Comparison of ENCODE assay signal across 8 cellular contexts in genomic region chr19:11535792-11536595, GRCh38. TPM values are rescaled to one million over a fixed set of nuclear protein-coding genes. Genes with fewer than 3 reads are reported as not detected.
DNase-seq lines count a peak whose midpoint lies in the region; ATAC-seq and TF ChIP-seq lines count a peak whose summit lies in the region.

No MANE protein-coding gene starts in this region.

- peaks cover 26% of the 10 kb centered on the region for H3K4me1 Mint-ChIP-seq in activated CD8-positive, alpha-beta T cell treated with anti-CD3 and anti-CD28 coated beads for 36 hours (ENCODE audit: low read depth)

- CTCF ChIA-PET in activated CD8-positive, alpha-beta T cell treated with anti-CD3 and anti-CD28 coated beads for 36 hours (lab: Charles Lee) = interaction anchor here (0.7 to 2.1 kb wide), 20 partner anchors 9 to 155 kb away, joined by 3 to 12 read pairs (median 4); partner anchors contain the start of gene ELOF1

- peaks cover 19% of the 10 kb centered on the region for H3K27me3 Mint-ChIP-seq in activated CD8-positive, alpha-beta T cell treated with anti-CD3 and anti-CD28 coated beads for 36 hours

- intact Hi-C loops in activated CD8-positive, alpha-beta T cell treated with anti-CD3 and anti-CD28 coated beads for 36 hours (cut with micrococcal nuclease) = no loop called here

- no peaks in the 10 kb centered on the region for H3K9me3 Mint-ChIP-seq in activated CD8-positive, alpha-beta T cell treated with anti-CD3 and anti-CD28 coated beads for 36 hours

- H3K36me3 Mint-ChIP-seq in activated CD8-positive, alpha-beta T cell treated with anti-CD3 and anti-CD28 coated beads for 36 hours (ENCODE audit: low read depth) = no peaks in the 10 kb centered on the region

- H3K4me3 Mint-ChIP-seq in activated CD8-positive, alpha-beta T cell treated with anti-CD3 and anti-CD28 coated beads for 36 hours = peak overlapping the region; percentile 46

- H3K4me1 ChIP-seq in lung (ENCODE audit: control insufficient read depth in 2 of 2, insufficient read depth in 2 of 2, low read length in 2 of 2) = peaks cover 0 to 5% of the 10 kb centered on the region in 2 donors

- peak overlapping the region; percentile 76 for H3K27ac Mint-ChIP-seq in activated CD8-positive, alpha-beta T cell treated with anti-CD3 and anti-CD28 coated beads for 36 hours

- no peaks in the 10 kb centered on the region for H3K9me3 ChIP-seq in lung (ENCODE audit: control insufficient read depth in 2 of 2, insufficient read depth in 1 of 2, low read length in 1 of 2)

- no peaks in the 10 kb centered on the region for H3K36me3 ChIP-seq in lung (ENCODE audit: control insufficient read depth in 2 of 2, insufficient read depth in 2 of 2, low read length in 2 of 2)

- WGBS in lung, 2 donors = 14 to 16% methylated on average over 54 of the region's 54 CpGs

- H3K27me3 ChIP-seq in lung (ENCODE audit: control insufficient read depth, insufficient read depth) = peaks cover 8% of the 10 kb centered on the region

- H3K27ac ChIP-seq in lung (ENCODE audit: low read depth in 1 of 2, low read length in 1 of 2) = peak overlapping the region; percentile 74 to 85

- H3K4me3 ChIP-seq in lung = no peak overlapping the region

- ATAC-seq in HG03196 (IDR thresholded peaks at IDR 0.05; ENCODE audit: unreplicated experiment) (peak; percentile 64), lung (ENCODE audit: insufficient read depth, low FRiP score) (peak; percentile 89), HG02763 (IDR thresholded peaks at IDR 0.05; ENCODE audit: unreplicated experiment) (no peak)
- ATAC-seq in activated CD8-positive, alpha-beta T cell treated with anti-CD3 and anti-CD28 coated beads for 36 hours = peak; percentile 81

- POLR2A ChIA-PET in activated CD8-positive, alpha-beta T cell treated with anti-CD3 and anti-CD28 coated beads for 36 hours (lab: Charles Lee) = interaction anchor here (0.6 to 0.7 kb wide), 3 partner anchors 38 to 270 kb away, joined by 3 to 4 read pairs (median 3); no protein-coding TSS in a partner anchor

- DNase-seq in NCI-H82 (lab: John Stamatoyannopoulos, UW) (peak; percentile 88), ecto neural progenitor cell (ENCODE audit: low spot score) (peak; percentile 95), lung (ENCODE audit: low spot score) (peak; percentile 85)
- peak; percentile 93 for DNase-seq in activated CD8-positive, alpha-beta T cell treated with anti-CD3 and anti-CD28 coated beads for 36 hours
- peak; percentile 85 to 88 for DNase-seq in stimulated activated CD4-positive, alpha-beta T cell treated with anti-CD3 and anti-CD28 coated beads, Interleukin-4, amount 100 ng/mL, for 48 hours (ENCODE audit: low read depth in 2 of 2)

- TF ChIP-seq CTCF in GM12872 (IDR thresholded peaks at IDR 0.05; ENCODE audit: insufficient read depth, low read depth, low read length) (peak; percentile 84), lung (IDR thresholded peaks at IDR 0.05; ENCODE audit: control extremely low read depth, extremely low read depth) (peak; percentile 47)
- peak; percentile 91 for TF ChIP-seq CTCF in activated CD8-positive, alpha-beta T cell treated with anti-CD3 and anti-CD28 coated beads for 36 hours (IDR thresholded peaks at IDR 0.05)

RNA-seq across cellular contexts. Expression of gene CNN1, which starts 2.7 kb away (rescaled TPM):
- total RNA-seq in activated CD8-positive, alpha-beta T cell treated with anti-CD3 and anti-CD28 coated beads for 36 hours = not detected
- 10 to 100 TPM; 16.5 to 34.9 TPM for total RNA-seq in lung
- polyA plus RNA-seq in lung = 10 to 100 TPM; 17.2 to 27.8 TPM

RNA-seq across cellular contexts. Expression of gene ECSIT, which starts 7.1 kb away (rescaled TPM):
- total RNA-seq in activated CD8-positive, alpha-beta T cell treated with anti-CD3 and anti-CD28 coated beads for 36 hours = 10 to 100 TPM; 51.2 to 53.9 TPM
- total RNA-seq in lung = 10 to 100 TPM; 31.7 to 46.4 TPM
- polyA plus RNA-seq in lung = 10 to 100 TPM; 34.4 to 58.8 TPM

RNA-seq across cellular contexts. Expression of gene ELOF1, which starts 23.0 kb away (rescaled TPM):
- total RNA-seq in activated CD8-positive, alpha-beta T cell treated with anti-CD3 and anti-CD28 coated beads for 36 hours = 10 to 100 TPM; 41.3 to 45.7 TPM
- total RNA-seq in lung = 10 to 100 TPM; 19.2 to 64.2 TPM
- 10 to 100 TPM; 56.9 to 82.8 TPM for polyA plus RNA-seq in lung

RNA-seq across cellular contexts. Expression of gene ZNF653, which starts 30.4 kb away (rescaled TPM):
- 10 to 100 TPM; 11.1 to 14.7 TPM for total RNA-seq in activated CD8-positive, alpha-beta T cell treated with anti-CD3 and anti-CD28 coated beads for 36 hours
- 10 to 100 TPM in 1 of 2 donors, 1 to 10 TPM in 1; 5.4 to 12.9 TPM for total RNA-seq in lung
- polyA plus RNA-seq in lung = 10 to 100 TPM in 1 of 2 donors, 1 to 10 TPM in 1; 7.7 to 10.2 TPM

RNA-seq across cellular contexts. Expression of gene ACP5, which starts 41.5 kb away (rescaled TPM):
- total RNA-seq in activated CD8-positive, alpha-beta T cell treated with anti-CD3 and anti-CD28 coated beads for 36 hours = 1 to 10 TPM; 4.7 to 6.2 TPM
- total RNA-seq in lung = 100 to 1,000 TPM in 1 of 2 donors, 10 to 100 TPM in 1; 22.5 to 184 TPM
- polyA plus RNA-seq in lung = 100 to 1,000 TPM in 1 of 2 donors, 10 to 100 TPM in 1; 95.6 to 301 TPM

Comparison
In these comparisons a context has a peak if more than half of its experiments do, and no peak if none do; other contexts are left out.
1. RNA of gene CNN1, which starts 2.7 kb away (total RNA-seq): 16.5 to 34.9 TPM in lung; not detected in activated CD8-positive, alpha-beta T cell treated with anti-CD3 and anti-CD28 coated beads for 36 hours; every median in the first group is over 10 times any median in the second.
2. Peak in every context shown above with its lines, with median percentiles within 50 percentile points of each other: CTCF ChIP-seq and DNase-seq.